Comparison of ENCODE assay signal across 19 cellular contexts in genomic region chr17:8069587-8069860, GRCh38. TPM values are rescaled to one million over a fixed set of nuclear protein-coding genes. Genes with fewer than 3 reads are reported as not detected.
DNase-seq lines count a peak whose midpoint lies in the region; ATAC-seq and TF ChIP-seq lines count a peak whose summit lies in the region.
"Had no signal": no experiment of that assay in that cellular context is flagged by ENCODE, and none has a peak within 500 bp of the region (broad histone marks: within the 10 kb centered on the region; RNA-seq: fewer than 3 reads in every experiment).

No MANE protein-coding gene starts in this region.

- peaks cover 26 to 38% of the 10 kb centered on the region in 2 donors for H3K4me1 ChIP-seq in mucosa of rectum (ENCODE audit: control insufficient read depth in 2 of 2, insufficient read depth in 2 of 2, low read length in 2 of 2)

- peak overlapping the region; percentile 90 for H3K27ac ChIP-seq in mucosa of rectum (ENCODE audit: low read depth in 2 of 2, low read length in 2 of 2)

- peaks cover 34% of the 10 kb centered on the region for H3K27me3 Mint-ChIP-seq in endothelial cell (ENCODE audit: unreplicated experiment)

- H3K9me3 ChIP-seq in mucosa of rectum (ENCODE audit: control insufficient read depth in 2 of 2, low read length in 2 of 2) = no peaks in the 10 kb centered on the region
- H3K9me3 ChIP-seq: SK-N-SH had no signal

- no peak for TF ChIP-seq CTCF in endothelial cell (IDR thresholded peaks at IDR 0.05; ENCODE audit: unreplicated experiment)

- no peak for ATAC-seq in GM18519 (IDR thresholded peaks at IDR 0.05; ENCODE audit: low FRiP score, unreplicated experiment)
- ATAC-seq: Panc1 had no signal

- peaks cover 4% of the 10 kb centered on the region for H3K36me3 Mint-ChIP-seq in endothelial cell (ENCODE audit: low read depth, unreplicated experiment)

- H3K27ac Mint-ChIP-seq in endothelial cell (ENCODE audit: unreplicated experiment) = peak overlapping the region; percentile 18

- peak overlapping the region; percentile 32 to 62 for H3K9ac ChIP-seq in mucosa of rectum (ENCODE audit: low read depth in 1 of 2, low read length in 2 of 2)
- H3K9ac ChIP-seq: SK-N-SH had no signal

- DNase-seq in DMS 273 (lab: John Stamatoyannopoulos, UW; ENCODE audit: unreplicated experiment) = peak; percentile 50
- no peak for DNase-seq in DMS 273 treated with DMSO at 0.1 percent for 48 hours (lab: John Stamatoyannopoulos, UW)
- DNase-seq in endothelial cell (ENCODE audit: low spot score) = no peak
- no peak for DNase-seq in DMS53 treated with DMSO at 0.1 percent for 48 hours (lab: John Stamatoyannopoulos, UW; ENCODE audit: unreplicated experiment)
- no peak for DNase-seq in SHP77 (lab: John Stamatoyannopoulos, UW)
- DNase-seq in KG1 (lab: John Stamatoyannopoulos, UW) = no peak
- DNase-seq: 8988T, DMS153, EL, NCI-H1417 treated with DMSO at 0.1 percent for 48 hours, NCI-H2029 treated with DMSO at 0.1 percent for 48 hours, NCI-H2171 treated with DMSO at 0.1 percent for 48 hours, SK-N-SH had no signal

- no peaks in the 10 kb centered on the region for H3K36me3 ChIP-seq in mucosa of rectum (ENCODE audit: control insufficient read depth in 2 of 2, insufficient read depth in 2 of 2, low read length in 2 of 2)

- peaks cover 8 to 10% of the 10 kb centered on the region in 2 donors for H3K27me3 ChIP-seq in mucosa of rectum (ENCODE audit: control insufficient read depth in 2 of 2, insufficient read depth in 2 of 2, low read length in 2 of 2)

- peaks cover 48% of the 10 kb centered on the region for H3K4me1 Mint-ChIP-seq in endothelial cell (ENCODE audit: unreplicated experiment)

- H3K4me3 Mint-ChIP-seq in endothelial cell (ENCODE audit: unreplicated experiment) = no peak overlapping the region

- H3K4me3 ChIP-seq in mucosa of rectum (ENCODE audit: low read length in 2 of 2) = peak overlapping the region; percentile 28 to 44

- no peaks in the 10 kb centered on the region for H3K9me3 Mint-ChIP-seq in endothelial cell (ENCODE audit: unreplicated experiment)

RNA-seq across cellular contexts. Expression of gene ALOX12B, which starts 18.0 kb away (rescaled TPM):
- 1.7 TPM for total RNA-seq in endothelial cell (ENCODE audit: unreplicated experiment)
- total RNA-seq: H4, Right ventricle myocardium inferior had no signal

RNA-seq across cellular contexts. Expression of gene ALOX15B, which starts 30.7 kb away (rescaled TPM):
- 0.13 TPM for total RNA-seq in endothelial cell (ENCODE audit: unreplicated experiment)
- total RNA-seq: H4, NCI-H460 had no signal

RNA-seq across cellular contexts. Expression of gene ALOXE3, which starts 48.8 kb away (rescaled TPM):
- not detected for total RNA-seq in endothelial cell (ENCODE audit: unreplicated experiment)
- total RNA-seq: H4, NCI-H460, Right ventricle myocardium inferior had no signal

RNA-seq across cellular contexts. Expression of gene HES7, which starts 54.4 kb away (rescaled TPM):
- 3.3 TPM for total RNA-seq in endothelial cell (ENCODE audit: unreplicated experiment)
- total RNA-seq: Right ventricle myocardium inferior had no signal
